In genomic region chr22:24763872-24764485, GRCh38 we compare ENCODE assay signal across 1 cellular context.
TF ChIP-seq lines count a peak whose summit lies in the region.

No MANE protein-coding gene starts in this region.

TF ChIP-seq in H1, 55 proteins besides CTCF, POLR2A, EP300 and RAD21:
- no peak for TF ChIP-seq SRF (IDR thresholded peaks at IDR 0.05; ENCODE audit: low read depth, low read length)
- TF ChIP-seq RBBP5 (IDR thresholded peaks at IDR 0.05; ENCODE audit: borderline replicate concordance, low read depth, low read length): no peak
